In the genomic region with DNA sequence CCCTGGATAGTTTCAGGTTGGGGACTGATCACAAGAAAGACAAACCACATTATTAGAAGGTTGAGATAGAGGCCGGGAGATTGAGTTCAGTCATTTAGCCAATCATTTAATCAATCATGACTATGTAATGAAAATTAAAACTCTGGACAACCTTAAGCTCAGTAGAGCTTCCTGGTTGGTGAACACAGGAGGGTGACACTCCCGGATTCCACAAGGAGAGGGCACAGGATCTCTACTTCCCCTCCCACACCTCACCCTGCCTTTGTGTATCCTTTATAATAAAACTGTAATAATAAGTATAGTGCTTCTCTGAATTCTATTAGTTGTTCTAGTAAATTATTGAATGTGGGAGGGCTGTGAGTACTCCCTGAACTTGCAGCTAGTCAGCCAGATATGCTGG, we compare ENCODE assay signal across 20 cellular contexts.
A peak's percentile ranks its signal among the peaks of the same experiment; 100 is the strongest.
DNase-seq lines count a peak whose midpoint lies in the region; ATAC-seq and TF ChIP-seq lines count a peak whose summit lies in the region.
"Had no signal": no experiment of that assay in that cellular context is flagged by ENCODE, and none has a peak within 500 bp of the region (broad histone marks: within the 10 kb centered on the region; RNA-seq: fewer than 3 reads in every experiment).

No MANE protein-coding gene starts in this region.

- H3K4me1 ChIP-seq in Panc1 (ENCODE audit: control insufficient read depth, insufficient read depth, low read length) (peaks cover 16% of the 10 kb centered on the region), mucosa of rectum (ENCODE audit: control insufficient read depth in 2 of 2, insufficient read depth in 2 of 2, low read length in 2 of 2) (peaks cover 5 to 19% of the 10 kb centered on the region in 2 donors)
- H3K4me1 ChIP-seq: BE2C had no signal

- DNase-seq in Panc1 (ENCODE audit: low read depth, low spot score) (no peak), kidney tubule cell (ENCODE audit: low spot score) (peak; percentile 40), RPMI8226 (no peak), NCI-H1048 (lab: John Stamatoyannopoulos, UW) (no peak), head of caudate nucleus (no peak)
- DNase-seq: ACHN; BE2C; C1 segment of cervical spinal cord; CD4-positive, CD25-positive, alpha-beta regulatory T cell; CD8-positive, alpha-beta memory T cell; COR-L47; DMS 273 treated with DMSO at 0.1 percent for 48 hours; DMS53; DND-41; EL; HCEC 1CT; HFFc6; IMR-90 had no signal

- TF ChIP-seq CTCF in Panc1 (IDR thresholded peaks at IDR 0.05) = no peak

- ATAC-seq in Panc1 = no peak
- ATAC-seq in HG02970 (IDR thresholded peaks at IDR 0.05; ENCODE audit: low FRiP score, unreplicated experiment) = no peak

- H3K36me3 ChIP-seq in Panc1 (ENCODE audit: control insufficient read depth, insufficient read depth, low read length) = no peaks in the 10 kb centered on the region
- no peaks in the 10 kb centered on the region for H3K36me3 ChIP-seq in mucosa of rectum (ENCODE audit: control insufficient read depth in 2 of 2, insufficient read depth in 2 of 2, low read length in 2 of 2)
- H3K36me3 ChIP-seq: BE2C had no signal

- H3K27me3 ChIP-seq in Panc1 (ENCODE audit: control insufficient read depth, insufficient read depth, low read length) (no peaks in the 10 kb centered on the region), mucosa of rectum (ENCODE audit: control insufficient read depth in 2 of 2, insufficient read depth in 2 of 2, low read length in 2 of 2) (no peaks in the 10 kb centered on the region)
- H3K27me3 ChIP-seq: BE2C had no signal

- peak overlapping the region; percentile 19 for H3K27ac ChIP-seq in Panc1 (ENCODE audit: low read length)
- H3K27ac ChIP-seq in mucosa of rectum (ENCODE audit: low read depth in 2 of 2, low read length in 2 of 2) = peak overlapping the region; percentile 45 to 52

- H3K4me3 ChIP-seq in Panc1 (ENCODE audit: low read depth in 2 of 2, low read length in 2 of 2) (no peak overlapping the region), mucosa of rectum (ENCODE audit: low read length in 2 of 2) (no peak overlapping the region)

- in situ Hi-C loops in Panc1 (cut with HindIII; ENCODE audit: low pct_unique_long_range_greater_than_20kb, low sequenced_read_pairs) = no loop called here

- no TSS peak for BruUV-seq in Panc1 (replicated peaks; lab: Mats Ljungman, UMichigan)

- POLR2A ChIA-PET in Panc1 (lab: Charles Lee) = no interaction called here

- CTCF ChIA-PET in Panc1 (lab: Charles Lee) = no interaction called here

- no peak overlapping the region for H3K9ac ChIP-seq in mucosa of rectum (ENCODE audit: low read depth in 1 of 2, low read length in 2 of 2)

- intact Hi-C loops in Panc1 (cut with micrococcal nuclease; ENCODE audit: unreplicated experiment) = no loop called here
- intact Hi-C loops in head of caudate nucleus (cut with DNase I) = no loop called here

- H3K9me3 ChIP-seq in Panc1 (ENCODE audit: control insufficient read depth, insufficient read depth, low read depth, low read length) (no peaks in the 10 kb centered on the region), mucosa of rectum (ENCODE audit: control insufficient read depth in 2 of 2, low read length in 2 of 2) (no peaks in the 10 kb centered on the region)
- H3K9me3 ChIP-seq: BE2C had no signal
